6 cellular contexts compared by ENCODE assay signal in genomic region chr7:100867796-100868485, GRCh38. TPM values are rescaled to one million over a fixed set of nuclear protein-coding genes. Genes with fewer than 3 reads are reported as not detected.
DNase-seq lines count a peak whose midpoint lies in the region; FAIRE-seq and TF ChIP-seq lines count a peak whose summit lies in the region.

No MANE protein-coding gene starts in this region.

- FAIRE-seq in RCC 7860 (lab: Jason Lieb, UNC) (no peak), HTR-8/SVneo (lab: Jason Lieb, UNC) (no peak)

- DNase-seq in T-helper 2 cell treated with Interferon-gamma antibody and Interleukin-4, amounts not matched to agents 5 μg/mL and 100 μg/mL, for 36 hours (ENCODE audit: low spot score): no peak
- DNase-seq in T-helper 2 cell (no peak), foreskin fibroblast (peak in 1 of 2 donors; percentile 47), suprapubic skin (ENCODE audit: low spot score in 2 of 2) (no peak), RCC 7860 (ENCODE audit: low spot score) (no peak), HTR-8/SVneo (ENCODE audit: insufficient read length, low spot score) (no peak)

- no peak for TF ChIP-seq EP300 in suprapubic skin (IDR thresholded peaks at IDR 0.05)

- WGBS in suprapubic skin: 7% methylated on average over 16 of the region's 25 CpGs

- H3K4me3 Mint-ChIP-seq in T-helper 2 cell treated with Interferon-gamma antibody and Interleukin-4, amounts not matched to agents 5 μg/mL and 100 μg/mL, for 36 hours: peak overlapping the region; percentile 80

- H3K36me3 Mint-ChIP-seq in T-helper 2 cell treated with Interferon-gamma antibody and Interleukin-4, amounts not matched to agents 5 μg/mL and 100 μg/mL, for 36 hours (ENCODE audit: low read depth): peaks cover 26% of the 10 kb centered on the region

- H3K27me3 Mint-ChIP-seq in T-helper 2 cell treated with Interferon-gamma antibody and Interleukin-4, amounts not matched to agents 5 μg/mL and 100 μg/mL, for 36 hours (ENCODE audit: low read depth): no peaks in the 10 kb centered on the region

- no peaks in the 10 kb centered on the region for H3K9me3 ChIP-seq in suprapubic skin

- peak overlapping the region; percentile 82 for H3K27ac Mint-ChIP-seq in T-helper 2 cell treated with Interferon-gamma antibody and Interleukin-4, amounts not matched to agents 5 μg/mL and 100 μg/mL, for 36 hours

- peak overlapping the region; percentile 94 to 96 for H3K4me3 ChIP-seq in foreskin fibroblast (ENCODE audit: low read depth in 1 of 2, low read length in 2 of 2)
- peak overlapping the region; percentile 94 for H3K4me3 ChIP-seq in suprapubic skin

- no peaks in the 10 kb centered on the region for H3K9me3 Mint-ChIP-seq in T-helper 2 cell treated with Interferon-gamma antibody and Interleukin-4, amounts not matched to agents 5 μg/mL and 100 μg/mL, for 36 hours

- peak overlapping the region; percentile 98 for H3K27ac ChIP-seq in suprapubic skin

- no peaks in the 10 kb centered on the region for H3K27me3 ChIP-seq in suprapubic skin

- TF ChIP-seq CTCF in foreskin fibroblast (IDR thresholded peaks at IDR 0.05; ENCODE audit: low read depth, low read length): no peak
- TF ChIP-seq CTCF in suprapubic skin (IDR thresholded peaks at IDR 0.05): no peak

- H3K36me3 ChIP-seq in suprapubic skin: peaks cover 26% of the 10 kb centered on the region

- peaks cover 40% of the 10 kb centered on the region for H3K4me1 ChIP-seq in suprapubic skin

- TF ChIP-seq POLR2A in suprapubic skin (IDR thresholded peaks at IDR 0.05): no peak

- peaks cover 10% of the 10 kb centered on the region for H3K4me1 Mint-ChIP-seq in T-helper 2 cell treated with Interferon-gamma antibody and Interleukin-4, amounts not matched to agents 5 μg/mL and 100 μg/mL, for 36 hours (ENCODE audit: low read depth)

RNA-seq across cellular contexts. Expression of gene TRIP6, which starts 0.8 kb away (rescaled TPM):
- total RNA-seq in suprapubic skin: 100 to 1,000 TPM in 1 of 4 donors, 10 to 100 TPM in 3; 66.3 to 113 (median 80.7) TPM

RNA-seq across cellular contexts. Expression of gene SRRT, which starts 7.0 kb away (rescaled TPM):
- total RNA-seq in suprapubic skin: 100 to 1,000 TPM in 2 of 4 donors, 10 to 100 TPM in 2; 62.8 to 163 (median 92.8) TPM

RNA-seq across cellular contexts. Expression of gene SLC12A9, which starts 15.4 kb away (rescaled TPM):
- 10 to 100 TPM; 22.5 to 33.8 (median 26.4) TPM for total RNA-seq in suprapubic skin

RNA-seq across cellular contexts. Expression of gene UFSP1, which starts 21.6 kb away (rescaled TPM):
- total RNA-seq in suprapubic skin: 1 to 10 TPM; 1.1 to 2.3 (median 1.7) TPM

RNA-seq across cellular contexts. Expression of gene ACHE, which starts 27.7 kb away (rescaled TPM):
- 1 to 10 TPM in 1 of 4 donors, under 1 TPM in 2, not detected in 1; 0.30 to 2.5 (median 0.81) TPM for total RNA-seq in suprapubic skin
